8 cellular contexts compared by ENCODE assay signal in genomic region chr6:26756067-26756805, GRCh38.
DNase-seq lines count a peak whose midpoint lies in the region; ATAC-seq and TF ChIP-seq lines count a peak whose summit lies in the region.
"Not testable (repeated sequence)": the region's sequence is repeated elsewhere in the genome, so short reads cannot be mapped to it uniquely, and the experiment has no call there.

No MANE protein-coding gene starts in this region.

- not testable (repeated sequence) for TF ChIP-seq CTCF in HFF-Myc (IDR thresholded peaks at IDR 0.05; ENCODE audit: low read depth, low read length, missing control alignments); RWPE2 (IDR thresholded peaks at IDR 0.05; ENCODE audit: poor library complexity, severe bottlenecking); glutamatergic neuron (IDR thresholded peaks at IDR 0.05; ENCODE audit: partially characterized antibody, unreplicated experiment); neural crest cell (conservative IDR thresholded peaks at IDR 0.05)

- not testable (repeated sequence) for H3K4me1 Mint-ChIP-seq in CD8-positive, alpha-beta memory T cell
- peaks cover 17% of the 10 kb centered on the region for H3K4me1 Mint-ChIP-seq in activated T-cell treated with anti-CD3 and anti-CD28 coated beads, Interleukin-2, amount 50 U/mL, for 72 hours (ENCODE audit: low read depth)
- H3K4me1 Mint-ChIP-seq in glutamatergic neuron (ENCODE audit: low read depth, unreplicated experiment) (peaks cover 11% of the 10 kb centered on the region), neural crest cell (peaks cover 14% of the 10 kb centered on the region)

- H3K36me3 ChIP-seq in CD8-positive, alpha-beta memory T cell (ENCODE audit: insufficient read depth, low read length); RWPE2 (ENCODE audit: low read depth): not testable (repeated sequence)

- not testable (repeated sequence) for DNase-seq in CD8-positive, alpha-beta memory T cell; RWPE2 (ENCODE audit: low spot score); activated T-cell treated with anti-CD3 and anti-CD28 coated beads, Interleukin-2, amount 50 U/mL, for 72 hours; glutamatergic neuron; neural crest cell (ENCODE audit: low read depth, low spot score)
- DNase-seq in HFF-Myc (ENCODE audit: extremely low read depth, low read depth) = peak; percentile 48
- peak; percentile 53 for DNase-seq in ecto neural progenitor cell (ENCODE audit: low spot score)
- DNase-seq in stimulated activated CD8-positive, alpha-beta memory T cell treated with anti-CD3 and anti-CD28 coated beads, Interleukin-4, amount 100 ng/mL, for 48 hours = peak; percentile 63

- H3K4me1 ChIP-seq in CD8-positive, alpha-beta memory T cell (ENCODE audit: insufficient read depth, low read length); RWPE2 (ENCODE audit: insufficient read depth, poor library complexity, severe bottlenecking): not testable (repeated sequence)

- CTCF ChIA-PET in CD8-positive, alpha-beta memory T cell (lab: Charles Lee) = not testable (repeated sequence)

- peak overlapping the region in 4 of 8 donors; percentile 19 to 89 (median 71) for H3K27ac Mint-ChIP-seq in CD8-positive, alpha-beta memory T cell
- H3K27ac Mint-ChIP-seq in activated T-cell treated with anti-CD3 and anti-CD28 coated beads, Interleukin-2, amount 50 U/mL, for 72 hours = peak overlapping the region; percentile 76
- H3K27ac Mint-ChIP-seq in glutamatergic neuron (ENCODE audit: unreplicated experiment); neural crest cell (ENCODE audit: unreplicated experiment): not testable (repeated sequence)

- peaks cover 6 to 26% (median 20%) of the 10 kb centered on the region in 5 donors for H3K9me3 Mint-ChIP-seq in CD8-positive, alpha-beta memory T cell
- H3K9me3 Mint-ChIP-seq in activated T-cell treated with anti-CD3 and anti-CD28 coated beads, Interleukin-2, amount 50 U/mL, for 72 hours; glutamatergic neuron (ENCODE audit: unreplicated experiment); neural crest cell: not testable (repeated sequence)

- H3K36me3 Mint-ChIP-seq in CD8-positive, alpha-beta memory T cell; activated T-cell treated with anti-CD3 and anti-CD28 coated beads, Interleukin-2, amount 50 U/mL, for 72 hours (ENCODE audit: insufficient read depth in 2 of 2); glutamatergic neuron (ENCODE audit: unreplicated experiment); neural crest cell (ENCODE audit: low read depth): not testable (repeated sequence)

- H3K4me3 ChIP-seq in CD8-positive, alpha-beta memory T cell (ENCODE audit: low read length) = not testable (repeated sequence)
- peak overlapping the region; percentile 36 for H3K4me3 ChIP-seq in HFF-Myc (replicated peaks; ENCODE audit: low read depth, low read length)
- peak overlapping the region; percentile 24 for H3K4me3 ChIP-seq in RWPE2 (ENCODE audit: severe bottlenecking)

- H3K4me3 Mint-ChIP-seq in CD8-positive, alpha-beta memory T cell = peak overlapping the region in 5 of 7 donors; percentile 30 to 48 (median 43)
- peak overlapping the region; percentile 59 to 68 for H3K4me3 Mint-ChIP-seq in activated T-cell treated with anti-CD3 and anti-CD28 coated beads, Interleukin-2, amount 50 U/mL, for 72 hours
- peak overlapping the region; percentile 61 for H3K4me3 Mint-ChIP-seq in glutamatergic neuron (ENCODE audit: unreplicated experiment)
- H3K4me3 Mint-ChIP-seq in neural crest cell = peak overlapping the region; percentile 86

- H3K27me3 Mint-ChIP-seq in CD8-positive, alpha-beta memory T cell = peaks cover 29 to 50% of the 10 kb centered on the region in 2 donors
- H3K27me3 Mint-ChIP-seq in activated T-cell treated with anti-CD3 and anti-CD28 coated beads, Interleukin-2, amount 50 U/mL, for 72 hours (ENCODE audit: low read depth) = peaks cover 41% of the 10 kb centered on the region
- H3K27me3 Mint-ChIP-seq in glutamatergic neuron (ENCODE audit: unreplicated experiment) = peaks cover 25% of the 10 kb centered on the region
- H3K27me3 Mint-ChIP-seq in neural crest cell (ENCODE audit: low read depth) = peaks cover 59% of the 10 kb centered on the region

- not testable (repeated sequence) for H3K27ac ChIP-seq in CD8-positive, alpha-beta memory T cell (ENCODE audit: low read depth, low read length); RWPE2 (ENCODE audit: poor library complexity, severe bottlenecking)

- peak; percentile 86 for ATAC-seq in RWPE2 (ENCODE audit: low read depth)
- peak in 1 of 2 donors; percentile 51 for ATAC-seq in activated T-cell treated with anti-CD3 and anti-CD28 coated beads, Interleukin-2, amount 50 U/mL, for 72 hours (replicated peaks in 1 of 2)

- H3K9me3 ChIP-seq in CD8-positive, alpha-beta memory T cell (ENCODE audit: low read length); RWPE2 (ENCODE audit: severe bottlenecking): not testable (repeated sequence)

- H3K27me3 ChIP-seq in CD8-positive, alpha-beta memory T cell (ENCODE audit: insufficient read depth, low read length, poor library complexity, severe bottlenecking) = not testable (repeated sequence)
- H3K27me3 ChIP-seq in RWPE2 (ENCODE audit: insufficient read depth, poor library complexity, severe bottlenecking) = peaks cover 35% of the 10 kb centered on the region

- POLR2A ChIA-PET in CD8-positive, alpha-beta memory T cell (lab: Charles Lee) = not testable (repeated sequence)
